17 cellular contexts compared by ENCODE assay signal in the genomic region with DNA sequence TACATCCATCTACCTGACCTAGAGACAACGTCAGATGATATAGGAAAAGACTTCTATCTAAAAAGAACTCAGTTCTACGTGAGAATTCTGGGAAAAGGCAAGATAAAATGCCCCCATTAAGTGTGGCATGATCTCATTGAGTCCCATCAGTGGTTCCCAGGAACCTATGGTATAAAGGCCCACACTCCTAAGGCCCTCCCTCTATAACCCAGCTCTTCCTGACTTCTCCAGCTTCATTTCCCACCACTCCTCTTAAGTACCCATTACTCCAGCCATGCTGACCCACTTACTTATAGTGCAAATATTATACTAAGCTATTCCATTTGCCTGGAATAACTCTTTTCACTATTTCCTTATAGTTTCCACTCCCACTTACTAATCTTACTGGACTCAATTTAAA.
DNase-seq lines count a peak whose midpoint lies in the region; ATAC-seq and TF ChIP-seq lines count a peak whose summit lies in the region.
"Had no signal": no experiment of that assay in that cellular context is flagged by ENCODE, and none has a peak within 500 bp of the region (broad histone marks: within the 10 kb centered on the region; RNA-seq: fewer than 3 reads in every experiment).

No MANE protein-coding gene starts in this region.

- ATAC-seq in left lung, result peak; percentile 91
- ATAC-seq: GM23338 had no signal

- TF ChIP-seq CTCF in HEK293 (tag by site-specific recombination; IDR thresholded peaks at IDR 0.05) (no peak), left lung (IDR thresholded peaks at IDR 0.05) (no peak), prostate gland (IDR thresholded peaks at IDR 0.05) (no peak), foreskin fibroblast (IDR thresholded peaks at IDR 0.05; ENCODE audit: low read depth, low read length) (no peak)

- WGBS in prostate gland, result 56% methylated on average over 2 of the region's 2 CpGs

- H3K9me3 ChIP-seq in HEK293 (ENCODE audit: control insufficient read depth, insufficient read depth, low read depth, low read length), result no peaks in the 10 kb centered on the region
- no peaks in the 10 kb centered on the region for H3K9me3 ChIP-seq in left lung
- no peaks in the 10 kb centered on the region for H3K9me3 ChIP-seq in prostate gland

- TF ChIP-seq POLR2A in prostate gland (IDR thresholded peaks at IDR 0.05), result no peak

- DNase-seq in NCI-H2029 treated with DMSO at 0.1 percent for 48 hours (lab: John Stamatoyannopoulos, UW) (peak; percentile 86), left lung (no peak), prostate gland (ENCODE audit: low spot score) (no peak), foreskin fibroblast (no peak), putamen (ENCODE audit: low spot score) (no peak), NCI-H748 treated with DMSO at 0.1 percent for 48 hours (lab: John Stamatoyannopoulos, UW) (no peak)
- DNase-seq: ACHN, C1 segment of cervical spinal cord, GF-D8, HCEC 1CT, Kasumi-1, MM.1S, NCI-H1694 treated with DMSO at 0.1 percent for 48 hours, SHP77 had no signal

- intact Hi-C loops in left lung (cut with DNase I) (no loop called here), prostate gland (cut with DNase I) (no loop called here)

- POLR2A ChIA-PET in HEK293 (lab: Yijun Ruan, JAX), result no interaction called here

- no peak overlapping the region for H3K4me3 ChIP-seq in HEK293 (ENCODE audit: low read depth, low read length)
- H3K4me3 ChIP-seq in left lung, result no peak overlapping the region
- H3K4me3 ChIP-seq in prostate gland, result no peak overlapping the region
- H3K4me3 ChIP-seq in foreskin fibroblast (ENCODE audit: low read depth in 1 of 2, low read length in 2 of 2), result no peak overlapping the region
- H3K4me3 ChIP-seq: GM23338, SK-N-MC had no signal

- CTCF ChIA-PET in HEK293 (lab: Yijun Ruan, JAX), result interaction anchor here (0.6 to 3.0 kb wide), 3 partner anchors 13 to 18 kb away, joined by 3 to 17 read pairs (median 4); no protein-coding TSS in a partner anchor

- H3K4me1 ChIP-seq in HEK293 (ENCODE audit: control insufficient read depth, insufficient read depth, low read length) (no peaks in the 10 kb centered on the region), left lung (no peaks in the 10 kb centered on the region), prostate gland (replicated peaks) (no peaks in the 10 kb centered on the region)

- no peaks in the 10 kb centered on the region for H3K36me3 ChIP-seq in HEK293 (ENCODE audit: control insufficient read depth in 2 of 2, insufficient read depth in 1 of 2, low read length in 2 of 2)
- H3K36me3 ChIP-seq in left lung, result no peaks in the 10 kb centered on the region
- no peaks in the 10 kb centered on the region for H3K36me3 ChIP-seq in prostate gland

- H3K27ac ChIP-seq in HEK293 (ENCODE audit: extremely low read depth, low read depth, low read length), result peak overlapping the region; percentile 30; the same call in 1 of the 2 replicates
- peak overlapping the region; percentile 48 to 76 for H3K27ac ChIP-seq in left lung
- H3K27ac ChIP-seq in prostate gland, result peak overlapping the region; percentile 40 to 44
- H3K27ac ChIP-seq: SK-N-MC had no signal

- H3K27me3 ChIP-seq in left lung (no peaks in the 10 kb centered on the region), prostate gland (replicated peaks; ENCODE audit: insufficient read depth) (no peaks in the 10 kb centered on the region)

TF ChIP-seq in HEK293, 187 proteins besides CTCF, POLR2A, EP300 and RAD21:
- TF ChIP-seq ZBTB8A (tag by site-specific recombination; IDR thresholded peaks at IDR 0.05) (no peak), HOXC10 (CRISPR knock-in tag; IDR thresholded peaks at IDR 0.05) (no peak), ZFHX2 (tag by site-specific recombination; conservative IDR thresholded peaks at IDR 0.05) (no peak), FEZF1 (tag by site-specific recombination; IDR thresholded peaks at IDR 0.05) (no peak), ZNF513 (tag by site-specific recombination; IDR thresholded peaks at IDR 0.05) (no peak)
- TF ChIP-seq, protein P1, sequence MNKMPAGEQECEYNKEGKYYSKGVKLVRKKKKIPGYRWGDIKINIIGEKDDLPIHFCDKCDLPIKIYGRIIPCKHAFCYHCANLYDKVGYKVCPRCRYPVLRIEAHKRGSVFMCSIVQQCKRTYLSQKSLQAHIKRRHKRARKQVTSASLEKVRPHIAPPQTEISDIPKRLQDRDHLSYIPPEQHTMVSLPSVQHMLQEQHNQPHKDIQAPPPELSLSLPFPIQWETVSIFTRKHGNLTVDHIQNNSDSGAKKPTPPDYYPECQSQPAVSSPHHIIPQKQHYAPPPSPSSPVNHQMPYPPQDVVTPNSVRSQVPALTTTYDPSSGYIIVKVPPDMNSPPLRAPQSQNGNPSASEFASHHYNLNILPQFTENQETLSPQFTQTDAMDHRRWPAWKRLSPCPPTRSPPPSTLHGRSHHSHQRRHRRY (tag by site-specific recombination; IDR thresholded peaks at IDR 0.05), result no peak
TF ChIP-seq in HEK293: peak in this region for 0.
